34 cellular contexts compared by ENCODE assay signal in the genomic region with DNA sequence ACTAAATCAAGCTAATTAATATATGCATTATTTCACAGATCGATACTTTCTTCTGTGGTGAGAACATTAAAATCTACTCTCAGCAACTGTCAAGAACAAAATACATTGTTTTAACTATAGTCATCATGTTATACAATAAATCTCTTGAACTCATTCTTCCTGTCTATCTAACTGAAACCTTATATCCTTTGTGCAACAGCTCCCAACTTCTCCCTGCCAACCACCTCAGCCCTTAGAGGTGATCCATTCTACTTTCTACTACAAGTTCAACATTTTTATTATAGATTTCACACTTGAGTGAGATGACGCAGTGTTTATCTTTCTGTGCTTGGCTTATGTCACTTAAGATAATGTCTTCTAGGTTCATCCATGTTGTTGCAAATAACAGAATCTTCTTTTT.
"Had no signal": no experiment of that assay in that cellular context is flagged by ENCODE, and none has a peak within 500 bp of the region (broad histone marks: within the 10 kb centered on the region; RNA-seq: fewer than 3 reads in every experiment).

No MANE protein-coding gene starts in this region.

- H3K4me3 Mint-ChIP-seq: activated B cell treated with CpG ODN at 0.5 μM for 24 hours; activated CD8-positive, alpha-beta T cell treated with anti-CD3 and anti-CD28 coated beads for 36 hours; activated naive CD8-positive, alpha-beta T cell; activated T-cell treated with anti-CD3 and anti-CD28 coated beads, Interleukin-2, amount 50 U/mL, for 4 hours; activated T-helper 17 cell treated with anti-CD3 and anti-CD28 coated beads, Interleukin-2, amount 50 U/mL, for 72 hours; central memory CD8-positive, alpha-beta T cell; dendritic cell treated with granulocyte-macrophage colony-stimulating factor and Interleukin-4, amounts not matched to agents 40 ng/mL and 50 ng/mL, for 4 days; effector memory CD8-positive, alpha-beta T cell; T-helper 17 cell; T-helper 2 cell treated with Interferon-gamma antibody and Interleukin-4, amounts not matched to agents 5 μg/mL and 100 μg/mL, for 36 hours had no signal

- H3K36me3 ChIP-seq: brain microvascular endothelial cell, esophagus squamous epithelium, gastroesophageal sphincter, heart right ventricle, WERI-Rb-1 had no signal

- H3K4me1 Mint-ChIP-seq: activated B cell treated with CpG ODN at 0.5 μM for 24 hours; activated T-helper 17 cell treated with anti-CD3 and anti-CD28 coated beads, Interleukin-2, amount 50 U/mL, for 72 hours; central memory CD8-positive, alpha-beta T cell; T-helper 17 cell had no signal

- H3K4me1 ChIP-seq: esophagus squamous epithelium, gastroesophageal sphincter, heart right ventricle had no signal

- H3K4me3 ChIP-seq: coronary artery, dorsolateral prefrontal cortex, esophagus squamous epithelium, gastroesophageal sphincter, heart right ventricle had no signal

- H3K36me3 Mint-ChIP-seq: activated naive CD8-positive, alpha-beta T cell had no signal

- H3K27me3 ChIP-seq: brain microvascular endothelial cell, esophagus squamous epithelium, gastroesophageal sphincter had no signal

- H3K9me3 Mint-ChIP-seq: activated CD8-positive, alpha-beta T cell treated with anti-CD3 and anti-CD28 coated beads for 36 hours; activated T-cell treated with anti-CD3 and anti-CD28 coated beads, Interleukin-2, amount 50 U/mL, for 4 hours; activated T-helper 17 cell treated with anti-CD3 and anti-CD28 coated beads, Interleukin-2, amount 50 U/mL, for 72 hours; central memory CD8-positive, alpha-beta T cell; effector memory CD8-positive, alpha-beta T cell; T-helper 2 cell treated with Interferon-gamma antibody and Interleukin-4, amounts not matched to agents 5 μg/mL and 100 μg/mL, for 36 hours had no signal

- H3K27ac Mint-ChIP-seq: activated B cell treated with CpG ODN at 0.5 μM for 24 hours; activated CD8-positive, alpha-beta T cell treated with anti-CD3 and anti-CD28 coated beads for 36 hours; activated naive CD8-positive, alpha-beta T cell; activated T-helper 17 cell treated with anti-CD3 and anti-CD28 coated beads, Interleukin-2, amount 50 U/mL, for 72 hours; dendritic cell treated with granulocyte-macrophage colony-stimulating factor and Interleukin-4, amounts not matched to agents 40 ng/mL and 50 ng/mL, for 4 days; effector memory CD8-positive, alpha-beta T cell; T-helper 17 cell; T-helper 2 cell treated with Interferon-gamma antibody and Interleukin-4, amounts not matched to agents 5 μg/mL and 100 μg/mL, for 36 hours had no signal

- H3K27ac ChIP-seq: brain microvascular endothelial cell, coronary artery, dorsolateral prefrontal cortex, epithelial cell of prostate, esophagus squamous epithelium, gastroesophageal sphincter, heart right ventricle, WERI-Rb-1 had no signal

- DNase-seq: activated B cell treated with CpG ODN at 0.5 μM for 24 hours; activated CD4-positive, alpha-beta T cell treated with anti-CD3 and anti-CD28 coated beads for 48 hours; activated CD4-positive, alpha-beta T cell treated with anti-CD3 and anti-CD28 coated beads, Interleukin-2, amount 50 U/mL, for 1 hour; activated CD4-positive, alpha-beta T cell treated with anti-CD3 and anti-CD28 coated beads, Interleukin-2, amount 50 U/mL, for 48 hours; activated CD8-positive, alpha-beta memory T cell treated with anti-CD3 and anti-CD28 coated beads for 24 hours; activated CD8-positive, alpha-beta T cell treated with anti-CD3 and anti-CD28 coated beads for 36 hours; activated effector memory CD4-positive, alpha-beta T cell treated with Interleukin-2 at 50 U/mL for 16 hours; activated gamma-delta T cell treated with Interleukin-2 at 50 U/mL for 16 hours; activated naive CD4-positive, alpha-beta T cell treated with anti-CD3 and anti-CD28 coated beads, Interleukin-2, amount 50 U/mL, for 16 hours; activated naive CD4-positive, alpha-beta T cell treated with Interleukin-2 at 50 U/mL for 16 hours; activated T-cell treated with anti-CD3 and anti-CD28 coated beads, Interleukin-2, amount 50 U/mL, for 4 hours; amniotic stem cell; anterior cingulate cortex; brain microvascular endothelial cell; dorsolateral prefrontal cortex; effector CD4-positive, alpha-beta T cell; effector memory CD8-positive, alpha-beta T cell; esophagus squamous epithelium; foreskin melanocyte; heart right ventricle; T-helper 17 cell; T1000; WERI-Rb-1 had no signal

- H3K27me3 Mint-ChIP-seq: activated B cell treated with CpG ODN at 0.5 μM for 24 hours; dendritic cell treated with granulocyte-macrophage colony-stimulating factor and Interleukin-4, amounts not matched to agents 40 ng/mL and 50 ng/mL, for 4 days had no signal

- FAIRE-seq: astrocyte, bronchial epithelial cell, endothelial cell of umbilical vein had no signal

- H3K9me3 ChIP-seq: esophagus squamous epithelium, gastroesophageal sphincter, heart right ventricle had no signal
